ENCODE assay signal across 10 cellular contexts in the genomic region with DNA sequence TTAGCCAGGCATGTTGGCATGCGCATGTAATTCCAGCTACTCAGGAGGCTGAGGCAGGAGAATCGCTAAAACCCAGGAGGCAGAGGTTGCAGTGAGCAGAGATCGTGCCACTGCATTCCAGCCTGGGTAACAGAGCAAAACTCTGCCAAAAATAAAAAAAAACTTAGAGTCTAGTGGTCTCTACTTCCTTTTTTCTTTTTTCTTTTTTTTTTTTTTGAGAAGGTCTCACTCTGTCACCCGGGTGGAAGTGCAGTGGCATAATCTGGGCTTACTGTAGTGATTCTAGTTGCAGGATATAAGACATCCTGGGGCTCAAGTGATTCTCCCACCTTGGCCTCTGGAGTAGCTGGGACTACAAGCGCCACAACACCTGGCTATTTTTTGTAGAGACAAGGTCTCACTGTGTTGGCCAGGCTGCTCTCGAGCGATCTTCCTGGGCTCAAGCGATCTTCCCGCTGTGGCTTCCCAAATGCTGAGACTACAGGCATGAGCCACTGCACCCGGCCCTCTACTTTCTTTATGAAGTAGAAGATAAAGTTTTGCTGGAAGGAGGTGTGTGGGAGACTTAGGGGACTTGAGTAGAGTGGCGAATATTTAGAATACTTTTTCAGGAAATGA.
"Had no signal": no experiment of that assay in that cellular context is flagged by ENCODE, and none has a peak within 500 bp of the region (broad histone marks: within the 10 kb centered on the region; RNA-seq: fewer than 3 reads in every experiment).

No MANE protein-coding gene starts in this region.

- DNase-seq: activated CD4-positive, alpha-beta memory T cell treated with anti-CD3 and anti-CD28 coated beads, Interleukin-2, amount 10 ng/mL, durations not matched to agents 7 days and 5 days; activated CD4-positive, alpha-beta T cell treated with anti-CD3 and anti-CD28 coated beads for 36 hours; activated naive CD4-positive, alpha-beta T cell treated with anti-CD3 and anti-CD28 coated beads, Interleukin-2, amount 10 ng/mL, durations not matched to agents 7 days and 5 days; activated T-cell treated with anti-CD3 and anti-CD28 coated beads, Interleukin-2, amount 50 U/mL, for 24 hours; effector memory CD4-positive, alpha-beta T cell; left lung; posterior cingulate gyrus; stimulated activated CD4-positive, alpha-beta T cell treated with anti-CD3 and anti-CD28 coated beads, Interleukin-15, amount 100 ng/mL, for 24 hours; stimulated activated CD4-positive, alpha-beta T cell treated with anti-CD3 and anti-CD28 coated beads, Interleukin-4, amount 100 ng/mL, for 4 hours; stimulated activated CD8-positive, alpha-beta memory T cell treated with anti-CD3 and anti-CD28 coated beads, Interleukin-4, amount 100 ng/mL, for 48 hours had no signal
